ENCODE assay signal across 10 cellular contexts in genomic region chr1:154807048-154807591, GRCh38.
DNase-seq lines count a peak whose midpoint lies in the region; ATAC-seq and TF ChIP-seq lines count a peak whose summit lies in the region.
"Had no signal": no experiment of that assay in that cellular context is flagged by ENCODE, and none has a peak within 500 bp of the region (broad histone marks: within the 10 kb centered on the region; RNA-seq: fewer than 3 reads in every experiment).

No MANE protein-coding gene starts in this region.

- ATAC-seq in GM18498 (IDR thresholded peaks at IDR 0.05; ENCODE audit: unreplicated experiment) (peak; percentile 70), GM21447 (IDR thresholded peaks at IDR 0.05; ENCODE audit: unreplicated experiment) (peak; percentile 69), HG03439 (IDR thresholded peaks at IDR 0.05; ENCODE audit: unreplicated experiment) (peak; percentile 75), GM21515 (IDR thresholded peaks at IDR 0.05; ENCODE audit: unreplicated experiment) (no peak)
- no peak for ATAC-seq in activated T-cell treated with anti-CD3 and anti-CD28 coated beads, Interleukin-2, amount 50 U/mL, for 4 hours

- TF ChIP-seq CTCF in neural crest cell (conservative IDR thresholded peaks at IDR 0.05) = no peak

- no peaks in the 10 kb centered on the region for H3K36me3 Mint-ChIP-seq in neural crest cell (ENCODE audit: low read depth)
- no peaks in the 10 kb centered on the region for H3K36me3 Mint-ChIP-seq in activated T-cell treated with anti-CD3 and anti-CD28 coated beads, Interleukin-2, amount 50 U/mL, for 4 hours (ENCODE audit: insufficient read depth)

- H3K4me3 Mint-ChIP-seq in neural crest cell = no peak overlapping the region
- no peak overlapping the region for H3K4me3 Mint-ChIP-seq in activated T-cell treated with anti-CD3 and anti-CD28 coated beads, Interleukin-2, amount 50 U/mL, for 4 hours

- H3K4me1 Mint-ChIP-seq in neural crest cell = peaks cover 31% of the 10 kb centered on the region
- H3K4me1 Mint-ChIP-seq in activated T-cell treated with anti-CD3 and anti-CD28 coated beads, Interleukin-2, amount 50 U/mL, for 4 hours (ENCODE audit: low read depth) = peaks cover 2% of the 10 kb centered on the region

- peaks cover 11% of the 10 kb centered on the region for H3K27me3 Mint-ChIP-seq in neural crest cell (ENCODE audit: low read depth)
- peaks cover 14% of the 10 kb centered on the region for H3K27me3 Mint-ChIP-seq in activated T-cell treated with anti-CD3 and anti-CD28 coated beads, Interleukin-2, amount 50 U/mL, for 4 hours (ENCODE audit: low read depth)

- H3K9me3 Mint-ChIP-seq in neural crest cell = no peaks in the 10 kb centered on the region
- no peaks in the 10 kb centered on the region for H3K9me3 Mint-ChIP-seq in activated T-cell treated with anti-CD3 and anti-CD28 coated beads, Interleukin-2, amount 50 U/mL, for 4 hours

- peak overlapping the region; percentile 45 for H3K27ac Mint-ChIP-seq in neural crest cell (ENCODE audit: unreplicated experiment)

- DNase-seq in neural crest cell (ENCODE audit: low read depth, low spot score) = no peak
- no peak for DNase-seq in effector CD8-positive, alpha-beta T cell (lab: John Stamatoyannopoulos, UW)
- DNase-seq in activated CD4-positive, alpha-beta T cell treated with anti-CD3 and anti-CD28 coated beads, Interleukin-2, amount 50 U/mL, for 48 hours = no peak
- no peak for DNase-seq in activated T-cell treated with anti-CD3 and anti-CD28 coated beads, Interleukin-2, amount 50 U/mL, for 4 hours
- DNase-seq: DND-41, T-helper 9 cell had no signal

Comparison
In these comparisons a context has a peak if more than half of its experiments do, and no peak if none do; other contexts are left out.
1. ATAC-seq: peak in GM18498 (single experiment), GM21447 (single experiment) and HG03439 (single experiment); none in GM21515 (single experiment) and activated T-cell treated with anti-CD3 and anti-CD28 coated beads, Interleukin-2, amount 50 U/mL, for 4 hours (0 of 2).